23 cellular contexts compared by ENCODE assay signal in genomic region chr11:64107300-64107699, GRCh38. TPM values are rescaled to one million over a fixed set of nuclear protein-coding genes. Genes with fewer than 3 reads are reported as not detected.
DNase-seq lines count a peak whose midpoint lies in the region; ATAC-seq, FAIRE-seq and TF ChIP-seq lines count a peak whose summit lies in the region.
"Had no signal": no experiment of that assay in that cellular context is flagged by ENCODE, and none has a peak within 500 bp of the region (broad histone marks: within the 10 kb centered on the region; RNA-seq: fewer than 3 reads in every experiment).

No MANE protein-coding gene starts in this region.

- no peak for TF ChIP-seq EP300 in H1 (IDR thresholded peaks at IDR 0.05; ENCODE audit: borderline replicate concordance in 1 of 2, low read depth in 2 of 2, low read length in 2 of 2)

- H2AK5ac ChIP-seq in H1 (ENCODE audit: low read depth, low read length): no peak overlapping the region

- H3K9me3 Mint-ChIP-seq in activated CD8-positive, alpha-beta T cell treated with anti-CD3 and anti-CD28 coated beads for 36 hours: no peaks in the 10 kb centered on the region
- H3K9me3 Mint-ChIP-seq in effector memory CD8-positive, alpha-beta T cell: no peaks in the 10 kb centered on the region
- H3K9me3 Mint-ChIP-seq: CD4-positive, alpha-beta memory T cell had no signal

- intact Hi-C loops in activated CD8-positive, alpha-beta T cell treated with anti-CD3 and anti-CD28 coated beads for 36 hours (cut with micrococcal nuclease): no loop called here

- H3K23ac ChIP-seq in H1 (ENCODE audit: insufficient read length): no peak overlapping the region

- H2BK5ac ChIP-seq in H1 (ENCODE audit: low read depth, low read length): no peak overlapping the region

- TF ChIP-seq POLR2A in H1 (IDR thresholded peaks at IDR 0.05; ENCODE audit: control extremely low read depth in 1 of 2, low read depth in 2 of 2, low read length in 2 of 2): no peak

- no peak overlapping the region for H2BK20ac ChIP-seq in H1 (ENCODE audit: low read length)

- no peak overlapping the region for H3K27ac ChIP-seq in DOHH2 (ENCODE audit: low read depth, low read length)
- H3K27ac ChIP-seq in H1 (ENCODE audit: low read depth, low read length): no peak overlapping the region
- H3K27ac ChIP-seq: 22Rv1 had no signal

- H2BK12ac ChIP-seq in H1 (ENCODE audit: low read depth, low read length): no peak overlapping the region

- no peaks in the 10 kb centered on the region for H3F3A ChIP-seq in DOHH2 (ENCODE audit: control insufficient read depth, insufficient read depth)

- H2BK120ac ChIP-seq in H1 (replicated peaks; ENCODE audit: low read depth, low read length): no peak overlapping the region

- no peaks in the 10 kb centered on the region; the same call in 1 of the 2 replicates for H3K79me1 ChIP-seq in H1 (ENCODE audit: low read depth, low read length)

- no peak overlapping the region for H3K4me3 ChIP-seq in DOHH2 (ENCODE audit: low read length)
- H3K4me3 ChIP-seq in H1 (ENCODE audit: extremely low read depth in 1 of 4, insufficient read depth in 2 of 4, low read depth in 3 of 4, low read length in 4 of 4): no peak overlapping the region
- H3K4me3 ChIP-seq: GM12878 had no signal

- H3K18ac ChIP-seq in H1 (ENCODE audit: extremely low read depth, low read length): no peak overlapping the region

- no peak overlapping the region for H4K8ac ChIP-seq in H1 (ENCODE audit: extremely low read depth, insufficient read depth, low read length)

- no peak overlapping the region for H3K9ac ChIP-seq in H1 (replicated peaks in 1 of 4; ENCODE audit: extremely low read depth in 1 of 4, low read depth in 3 of 4, low read length in 3 of 4)

- H3K4me1 ChIP-seq in DOHH2 (ENCODE audit: control insufficient read depth, low read length) (peaks cover 10% of the 10 kb centered on the region), H1 (replicated peaks in 1 of 4; ENCODE audit: control insufficient read depth in 3 of 4, insufficient read depth in 4 of 4, low read length in 3 of 4) (peaks cover 0 to 3% (median 0%) of the 10 kb centered on the region in 4 experiments; a peak in 2 of 7 replicates)

- CTCF ChIA-PET in H1 (lab: Charles Lee; ENCODE audit: partially characterized antibody): interaction anchor here (0.6 to 1.2 kb wide), 2 partner anchors 78 to 91 kb away, joined by 3 read pairs; no protein-coding TSS in a partner anchor
- CTCF ChIA-PET in activated CD8-positive, alpha-beta T cell treated with anti-CD3 and anti-CD28 coated beads for 36 hours (lab: Charles Lee): no interaction called here

- no peaks in the 10 kb centered on the region for H3K36me3 Mint-ChIP-seq in activated CD8-positive, alpha-beta T cell treated with anti-CD3 and anti-CD28 coated beads for 36 hours (ENCODE audit: low read depth)
- no peaks in the 10 kb centered on the region for H3K36me3 Mint-ChIP-seq in effector memory CD8-positive, alpha-beta T cell (ENCODE audit: insufficient read depth)
- H3K36me3 Mint-ChIP-seq: CD4-positive, alpha-beta memory T cell had no signal

- TF ChIP-seq CTCF in DOHH2 (IDR thresholded peaks at IDR 0.05; ENCODE audit: low read depth, low read length, poor library complexity, severe bottlenecking): no peak
- TF ChIP-seq CTCF in H1 (IDR thresholded peaks at IDR 0.05; ENCODE audit: control extremely low read depth in 1 of 3, insufficient read depth in 1 of 3, low read depth in 1 of 3, low read length in 3 of 3): no peak
- TF ChIP-seq CTCF in activated CD8-positive, alpha-beta T cell treated with anti-CD3 and anti-CD28 coated beads for 36 hours (IDR thresholded peaks at IDR 0.05): no peak

- H3K36me3 ChIP-seq in DOHH2 (ENCODE audit: control insufficient read depth, low read length) (no peaks in the 10 kb centered on the region), H1 (ENCODE audit: control insufficient read depth in 2 of 4, insufficient read depth in 4 of 4, low read length in 3 of 4) (no peaks in the 10 kb centered on the region)

- H3K56ac ChIP-seq in H1 (replicated peaks; ENCODE audit: insufficient read length, low read depth, low read length): no peak overlapping the region

- no peaks in the 10 kb centered on the region for H3K23me2 ChIP-seq in H1 (ENCODE audit: low read depth, low read length)

- H3K9me3 ChIP-seq in DOHH2 (ENCODE audit: control insufficient read depth, insufficient read depth, low read length): no peaks in the 10 kb centered on the region
- no peaks in the 10 kb centered on the region for H3K9me3 ChIP-seq in H1 (ENCODE audit: insufficient read depth in 2 of 2, low read depth in 1 of 2, low read length in 1 of 2)

- FAIRE-seq in H1 (lab: Jason Lieb, UNC): no peak
- FAIRE-seq: A204.1, GM12878, GM18507 had no signal

- DNase-seq in NAMALWA (ENCODE audit: low spot score) (peak; percentile 20), NCI-H526 treated with DMSO at 0.1 percent for 48 hours (lab: John Stamatoyannopoulos, UW) (peak; percentile 72), H1 (ENCODE audit: low read depth in 1 of 2, low spot score in 2 of 2) (no peak), DMS114 treated with DMSO at 0.1 percent for 48 hours (lab: John Stamatoyannopoulos, UW; ENCODE audit: unreplicated experiment) (no peak)
- DNase-seq in activated CD8-positive, alpha-beta T cell treated with anti-CD3 and anti-CD28 coated beads for 36 hours: no peak
- no peak for DNase-seq in effector memory CD8-positive, alpha-beta T cell
- DNase-seq: C1 segment of cervical spinal cord; Calu3; CD4-positive, alpha-beta memory T cell; COR-L47; DMS153; DND-41; EL; GDM1; GOT3; H7; HCEC 1CT had no signal

- no peak overlapping the region for H3K14ac ChIP-seq in H1 (ENCODE audit: insufficient read length)

- H3K4me1 Mint-ChIP-seq in activated CD8-positive, alpha-beta T cell treated with anti-CD3 and anti-CD28 coated beads for 36 hours (ENCODE audit: low read depth): no peaks in the 10 kb centered on the region
- no peaks in the 10 kb centered on the region for H3K4me1 Mint-ChIP-seq in effector memory CD8-positive, alpha-beta T cell (ENCODE audit: low read depth in 2 of 2)
- H3K4me1 Mint-ChIP-seq: CD4-positive, alpha-beta memory T cell had no signal

- 90% methylated on average over 9 of the region's 9 CpGs; no CpG with 5 or more reads in 1 of the 2 experiments for WGBS in H1 (ENCODE audit: extremely low coverage in 1 of 2, insufficient coverage in 1 of 2, insufficient read length in 1 of 2, insufficient replicate concordance in 2 of 2, low coverage in 1 of 2, low lambda C conversion rate in 2 of 2, missing lambda C conversion rate in 1 of 2), 2 experiments

- no peak overlapping the region for H3K4ac ChIP-seq in H1 (replicated peaks; ENCODE audit: insufficient read length, low read depth, low read length)

- peak overlapping the region; percentile 40 for H4K91ac ChIP-seq in H1 (replicated peaks; ENCODE audit: insufficient read length, low read length)

- H3K27me3 ChIP-seq in DOHH2 (ENCODE audit: control insufficient read depth, low read length): no peaks in the 10 kb centered on the region
- H3K27me3 ChIP-seq in H1 (replicated peaks in 1 of 4; ENCODE audit: control insufficient read depth in 3 of 4, extremely low read depth in 1 of 4, insufficient read depth in 3 of 4, low read length in 3 of 4): peaks cover 0 to 28% (median 20%) of the 10 kb centered on the region in 4 experiments; a peak in 6 of 7 replicates

- H4K5ac ChIP-seq in H1 (ENCODE audit: insufficient read length, low read depth, low read length): no peak overlapping the region

- H3K27me3 Mint-ChIP-seq in activated CD8-positive, alpha-beta T cell treated with anti-CD3 and anti-CD28 coated beads for 36 hours: no peaks in the 10 kb centered on the region
- H3K27me3 Mint-ChIP-seq in effector memory CD8-positive, alpha-beta T cell: no peaks in the 10 kb centered on the region
- H3K27me3 Mint-ChIP-seq: CD4-positive, alpha-beta memory T cell had no signal

- peak overlapping the region; percentile 22; the same call in 1 of the 2 replicates for H3K4me2 ChIP-seq in DOHH2 (ENCODE audit: low read length)
- H3K4me2 ChIP-seq in H1 (ENCODE audit: insufficient read depth in 1 of 2, low read depth in 2 of 2, low read length in 2 of 2): no peak overlapping the region

- no peaks in the 10 kb centered on the region for H3K79me2 ChIP-seq in DOHH2 (ENCODE audit: control insufficient read depth, low read length)
- no peaks in the 10 kb centered on the region for H3K79me2 ChIP-seq in H1 (ENCODE audit: control insufficient read depth in 1 of 2, insufficient read depth in 2 of 2, low read length in 2 of 2)

- ATAC-seq in GM21360 (IDR thresholded peaks at IDR 0.05; ENCODE audit: unreplicated experiment): no peak
- ATAC-seq in activated CD8-positive, alpha-beta T cell treated with anti-CD3 and anti-CD28 coated beads for 36 hours: no peak
- no peak for ATAC-seq in effector memory CD8-positive, alpha-beta T cell (replicated peaks)
- ATAC-seq: GM12878 had no signal

- POLR2A ChIA-PET in H1 (lab: Charles Lee; ENCODE audit: partially characterized antibody): no interaction called here
- POLR2A ChIA-PET in activated CD8-positive, alpha-beta T cell treated with anti-CD3 and anti-CD28 coated beads for 36 hours (lab: Charles Lee): no interaction called here

- no peak overlapping the region for H2BK15ac ChIP-seq in H1 (ENCODE audit: low read length)

- no peaks in the 10 kb centered on the region for H3K9me2 ChIP-seq in DOHH2 (replicated peaks; ENCODE audit: control insufficient read depth, low read length)

- H2AFZ ChIP-seq in H1 (ENCODE audit: low read length): no peak overlapping the region

- no peak overlapping the region for H3K27ac Mint-ChIP-seq in activated CD8-positive, alpha-beta T cell treated with anti-CD3 and anti-CD28 coated beads for 36 hours
- H3K27ac Mint-ChIP-seq in effector memory CD8-positive, alpha-beta T cell: no peak overlapping the region
- H3K27ac Mint-ChIP-seq: CD4-positive, alpha-beta memory T cell had no signal

- H4K20me1 ChIP-seq in DOHH2 (ENCODE audit: control insufficient read depth, insufficient read depth, low read depth, low read length) (no peaks in the 10 kb centered on the region), H1 (replicated peaks in 1 of 2; ENCODE audit: control insufficient read depth in 1 of 2, insufficient read depth in 2 of 2, low read length in 2 of 2) (peaks cover 1 to 21% of the 10 kb centered on the region in 2 experiments)

- no peak for TF ChIP-seq RAD21 in H1 (IDR thresholded peaks at IDR 0.05 in 1 of 2, conservative IDR thresholded peaks at IDR 0.05 in 1 of 2; ENCODE audit: low read depth in 2 of 2, low read length in 2 of 2)

- H3K4me3 Mint-ChIP-seq in activated CD8-positive, alpha-beta T cell treated with anti-CD3 and anti-CD28 coated beads for 36 hours: no peak overlapping the region
- H3K4me3 Mint-ChIP-seq in effector memory CD8-positive, alpha-beta T cell: no peak overlapping the region
- H3K4me3 Mint-ChIP-seq: CD4-positive, alpha-beta memory T cell had no signal

RNA-seq across cellular contexts. Expression of gene MACROD1, which starts 58.6 kb away (rescaled TPM):
- 19.5 and 19.6 TPM in 2 replicates for total RNA-seq in H1 (2021; fragmentation: NEBNext Ultra II Directional; extraction: Animal tissue kit (Norgen Biotek cat#: 25700))
- 34.1 and 107 TPM in 2 replicates for polyA plus RNA-seq in H1 (2011; rRNA removed)
- polyA plus RNA-seq in H1 (2011; cell fraction: cytosol; rRNA removed): 32.4 TPM
- polyA plus RNA-seq in H1 (2011; cell fraction: nucleus; rRNA removed): 76.9 TPM
- 11.6 to 26.0 TPM (median 19.7 TPM) in 4 replicates for polyA plus RNA-seq in H1 (2012, experiment 1 of 2)
- polyA plus RNA-seq in H1 (2012, experiment 2 of 2): 38.9 TPM
- 15.5 TPM for polyA plus RNA-seq in H1 (2013, experiment 1 of 2)
- polyA plus RNA-seq in H1 (2013, experiment 2 of 2): 18.0 TPM
- 1.8 and 2.5 TPM in 2 replicates for polyA minus RNA-seq in H1 (2011; rRNA and poly(A)+ RNA removed)
- polyA minus RNA-seq in H1 (2011; cell fraction: cytosol; rRNA and poly(A)+ RNA removed): 21.4 TPM
- 16.9 TPM for polyA minus RNA-seq in H1 (2011; cell fraction: nucleus; rRNA and poly(A)+ RNA removed)
- 10 to 100 TPM; 38.7 to 38.8 TPM for total RNA-seq in activated CD8-positive, alpha-beta T cell treated with anti-CD3 and anti-CD28 coated beads for 36 hours

Comparison
In these comparisons a context has a peak if more than half of its experiments do, and no peak if none do; other contexts are left out.
1. DNase-seq: peak in NAMALWA (single experiment) and NCI-H526 treated with DMSO at 0.1 percent for 48 hours (single experiment); none in H1 (0 of 2), activated CD8-positive, alpha-beta T cell treated with anti-CD3 and anti-CD28 coated beads for 36 hours (single experiment), DMS114 treated with DMSO at 0.1 percent for 48 hours (single experiment) and effector memory CD8-positive, alpha-beta T cell (0 of 3).